ENCODE assay signal across 12 cellular contexts in the genomic region with DNA sequence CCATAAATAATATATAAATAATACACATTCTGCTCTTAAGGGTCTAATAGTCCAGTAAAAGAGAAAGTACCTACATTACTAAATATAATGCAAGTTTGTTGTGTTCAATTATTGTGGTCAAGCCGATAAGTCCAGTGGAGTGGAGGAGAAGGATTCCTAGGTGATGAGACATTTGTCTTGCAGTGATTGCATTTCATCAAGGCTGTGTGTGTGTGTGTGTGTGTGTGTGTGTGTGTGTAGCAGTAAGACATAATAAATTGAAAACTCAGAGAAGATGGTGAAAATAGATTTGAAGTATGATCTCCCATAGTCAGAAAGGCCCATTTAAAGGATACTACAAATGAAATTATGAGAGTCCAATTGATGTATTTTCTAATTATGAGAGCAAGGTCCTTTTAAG.
DNase-seq lines count a peak whose midpoint lies in the region; ATAC-seq and TF ChIP-seq lines count a peak whose summit lies in the region.
"Had no signal": no experiment of that assay in that cellular context is flagged by ENCODE, and none has a peak within 500 bp of the region (broad histone marks: within the 10 kb centered on the region; RNA-seq: fewer than 3 reads in every experiment).

No MANE protein-coding gene starts in this region.

- no peak for TF ChIP-seq CTCF in endothelial cell (IDR thresholded peaks at IDR 0.05; ENCODE audit: unreplicated experiment)
- no peak for TF ChIP-seq CTCF in neural progenitor cell (IDR thresholded peaks at IDR 0.05)

- no peaks in the 10 kb centered on the region for H3F3A ChIP-seq in neural progenitor cell (ENCODE audit: low read depth)

- H4K20me1 ChIP-seq in neural progenitor cell (ENCODE audit: low read depth) = no peaks in the 10 kb centered on the region

- no peak for ATAC-seq in stimulated activated effector memory CD8-positive, alpha-beta T cell treated with anti-CD3 and anti-CD28 coated beads, Interleukin-12 subunit alpha, Interleukin-12 subunit beta, amount 100 ng/mL, for 72 hours
- ATAC-seq: left ventricle myocardium superior; stimulated activated naive CD8-positive, alpha-beta T cell treated with anti-CD3 and anti-CD28 coated beads, Interleukin-15, amount 100 ng/mL, for 72 hours had no signal

- H3K36me3 Mint-ChIP-seq in endothelial cell (ENCODE audit: low read depth, unreplicated experiment) = no peaks in the 10 kb centered on the region
- no peaks in the 10 kb centered on the region for H3K36me3 Mint-ChIP-seq in neural progenitor cell
- H3K36me3 Mint-ChIP-seq in activated naive CD4-positive, alpha-beta T cell treated with anti-CD3 and anti-CD28 coated beads for 36 hours (ENCODE audit: low read depth) = no peaks in the 10 kb centered on the region
- no peaks in the 10 kb centered on the region for H3K36me3 Mint-ChIP-seq in stimulated activated effector memory CD8-positive, alpha-beta T cell treated with anti-CD3 and anti-CD28 coated beads, Interleukin-12 subunit alpha, Interleukin-12 subunit beta, amount 100 ng/mL, for 72 hours
- H3K36me3 Mint-ChIP-seq: CD8-positive, alpha-beta memory T cell had no signal

- peak overlapping the region; percentile 74 for H3K27ac Mint-ChIP-seq in endothelial cell (ENCODE audit: unreplicated experiment)
- H3K27ac Mint-ChIP-seq in neural progenitor cell = peak overlapping the region; percentile 42
- no peak overlapping the region for H3K27ac Mint-ChIP-seq in activated naive CD4-positive, alpha-beta T cell treated with anti-CD3 and anti-CD28 coated beads for 36 hours
- H3K27ac Mint-ChIP-seq in stimulated activated effector memory CD8-positive, alpha-beta T cell treated with anti-CD3 and anti-CD28 coated beads, Interleukin-12 subunit alpha, Interleukin-12 subunit beta, amount 100 ng/mL, for 72 hours = no peak overlapping the region
- H3K27ac Mint-ChIP-seq: CD8-positive, alpha-beta memory T cell; stimulated activated naive CD8-positive, alpha-beta T cell treated with anti-CD3 and anti-CD28 coated beads, Interleukin-15, amount 100 ng/mL, for 72 hours had no signal

- no peak overlapping the region for H3K4me2 ChIP-seq in neural progenitor cell

- DNase-seq in AG20443 (ENCODE audit: low spot score) = peak; percentile 70
- DNase-seq in NCI-H69 (lab: John Stamatoyannopoulos, UW) = peak; percentile 77
- DNase-seq in endothelial cell (ENCODE audit: low spot score) = no peak
- DNase-seq in neural progenitor cell (ENCODE audit: low spot score) = no peak
- no peak for DNase-seq in activated naive CD4-positive, alpha-beta T cell treated with anti-CD3 and anti-CD28 coated beads for 36 hours
- DNase-seq in stimulated activated effector memory CD8-positive, alpha-beta T cell treated with anti-CD3 and anti-CD28 coated beads, Interleukin-12 subunit alpha, Interleukin-12 subunit beta, amount 100 ng/mL, for 72 hours (ENCODE audit: low spot score in 2 of 2) = no peak
- DNase-seq in UCSD-AML1 (lab: John Stamatoyannopoulos, UW; ENCODE audit: unreplicated experiment) = no peak
- DNase-seq in stimulated activated CD4-positive, alpha-beta T cell treated with anti-CD3 and anti-CD28 coated beads, Interleukin-2, amount 100 ng/mL, for 48 hours = no peak
- DNase-seq: CD8-positive, alpha-beta memory T cell; left ventricle myocardium superior; spleen; stimulated activated naive CD8-positive, alpha-beta T cell treated with anti-CD3 and anti-CD28 coated beads, Interleukin-15, amount 100 ng/mL, for 72 hours had no signal

- CTCF ChIA-PET in activated naive CD4-positive, alpha-beta T cell treated with anti-CD3 and anti-CD28 coated beads for 36 hours (lab: Charles Lee) = no interaction called here

- no peak overlapping the region for H3K9ac ChIP-seq in neural progenitor cell

- H3K27me3 Mint-ChIP-seq in endothelial cell (ENCODE audit: unreplicated experiment) = no peaks in the 10 kb centered on the region
- no peaks in the 10 kb centered on the region for H3K27me3 Mint-ChIP-seq in neural progenitor cell (ENCODE audit: insufficient read depth, low read depth)
- no peaks in the 10 kb centered on the region for H3K27me3 Mint-ChIP-seq in activated naive CD4-positive, alpha-beta T cell treated with anti-CD3 and anti-CD28 coated beads for 36 hours (ENCODE audit: low read depth)
- H3K27me3 Mint-ChIP-seq: CD8-positive, alpha-beta memory T cell; stimulated activated naive CD8-positive, alpha-beta T cell treated with anti-CD3 and anti-CD28 coated beads, Interleukin-15, amount 100 ng/mL, for 72 hours had no signal

- no peaks in the 10 kb centered on the region for H3K27me3 ChIP-seq in neural progenitor cell
- H3K27me3 ChIP-seq: spleen had no signal

- no peak overlapping the region for H3K27ac ChIP-seq in neural progenitor cell
- H3K27ac ChIP-seq: spleen had no signal

- H3K9me3 ChIP-seq in neural progenitor cell (ENCODE audit: low read depth) = no peaks in the 10 kb centered on the region
- H3K9me3 ChIP-seq: spleen had no signal

- H3K9me3 Mint-ChIP-seq in endothelial cell (ENCODE audit: unreplicated experiment) = no peaks in the 10 kb centered on the region
- H3K9me3 Mint-ChIP-seq in neural progenitor cell = no peaks in the 10 kb centered on the region
- H3K9me3 Mint-ChIP-seq in activated naive CD4-positive, alpha-beta T cell treated with anti-CD3 and anti-CD28 coated beads for 36 hours = no peaks in the 10 kb centered on the region
- peaks cover 23% of the 10 kb centered on the region for H3K9me3 Mint-ChIP-seq in stimulated activated effector memory CD8-positive, alpha-beta T cell treated with anti-CD3 and anti-CD28 coated beads, Interleukin-12 subunit alpha, Interleukin-12 subunit beta, amount 100 ng/mL, for 72 hours
- H3K9me3 Mint-ChIP-seq: stimulated activated naive CD8-positive, alpha-beta T cell treated with anti-CD3 and anti-CD28 coated beads, Interleukin-15, amount 100 ng/mL, for 72 hours had no signal

- H3K79me2 ChIP-seq in neural progenitor cell (ENCODE audit: low read depth) = no peaks in the 10 kb centered on the region

- no peak overlapping the region for H3K4me3 ChIP-seq in neural progenitor cell
- H3K4me3 ChIP-seq: spleen had no signal

- no peaks in the 10 kb centered on the region for H3K4me1 ChIP-seq in neural progenitor cell
- H3K4me1 ChIP-seq: spleen had no signal

- intact Hi-C loops in activated naive CD4-positive, alpha-beta T cell treated with anti-CD3 and anti-CD28 coated beads for 36 hours (cut with micrococcal nuclease) = no loop called here

- H3K4me1 Mint-ChIP-seq in endothelial cell (ENCODE audit: unreplicated experiment) = peaks cover 9% of the 10 kb centered on the region
- H3K4me1 Mint-ChIP-seq in neural progenitor cell = peaks cover 24% of the 10 kb centered on the region
- no peaks in the 10 kb centered on the region for H3K4me1 Mint-ChIP-seq in activated naive CD4-positive, alpha-beta T cell treated with anti-CD3 and anti-CD28 coated beads for 36 hours (ENCODE audit: low read depth)
- H3K4me1 Mint-ChIP-seq in stimulated activated effector memory CD8-positive, alpha-beta T cell treated with anti-CD3 and anti-CD28 coated beads, Interleukin-12 subunit alpha, Interleukin-12 subunit beta, amount 100 ng/mL, for 72 hours = no peaks in the 10 kb centered on the region
- H3K4me1 Mint-ChIP-seq: CD8-positive, alpha-beta memory T cell; stimulated activated naive CD8-positive, alpha-beta T cell treated with anti-CD3 and anti-CD28 coated beads, Interleukin-15, amount 100 ng/mL, for 72 hours had no signal

- no peak overlapping the region for H3K4me3 Mint-ChIP-seq in endothelial cell (ENCODE audit: unreplicated experiment)
- no peak overlapping the region for H3K4me3 Mint-ChIP-seq in neural progenitor cell
- H3K4me3 Mint-ChIP-seq in activated naive CD4-positive, alpha-beta T cell treated with anti-CD3 and anti-CD28 coated beads for 36 hours = no peak overlapping the region
- H3K4me3 Mint-ChIP-seq in stimulated activated effector memory CD8-positive, alpha-beta T cell treated with anti-CD3 and anti-CD28 coated beads, Interleukin-12 subunit alpha, Interleukin-12 subunit beta, amount 100 ng/mL, for 72 hours = no peak overlapping the region
- H3K4me3 Mint-ChIP-seq: stimulated activated naive CD8-positive, alpha-beta T cell treated with anti-CD3 and anti-CD28 coated beads, Interleukin-15, amount 100 ng/mL, for 72 hours had no signal

- no peak overlapping the region for H2AFZ ChIP-seq in neural progenitor cell (replicated peaks)

- H3K36me3 ChIP-seq in neural progenitor cell = no peaks in the 10 kb centered on the region
- H3K36me3 ChIP-seq: spleen had no signal

Comparison
In these comparisons a context has a peak if more than half of its experiments do, and no peak if none do; other contexts are left out.
1. DNase-seq: peak in AG20443 (single experiment) and NCI-H69 (single experiment); none in endothelial cell (single experiment), neural progenitor cell (single experiment), activated naive CD4-positive, alpha-beta T cell treated with anti-CD3 and anti-CD28 coated beads for 36 hours (single experiment), stimulated activated effector memory CD8-positive, alpha-beta T cell treated with anti-CD3 and anti-CD28 coated beads, Interleukin-12 subunit alpha, Interleukin-12 subunit beta, amount 100 ng/mL, for 72 hours (0 of 2), UCSD-AML1 (single experiment) and stimulated activated CD4-positive, alpha-beta T cell treated with anti-CD3 and anti-CD28 coated beads, Interleukin-2, amount 100 ng/mL, for 48 hours (0 of 2).
2. H3K27ac Mint-ChIP-seq: peak in endothelial cell (single experiment) and neural progenitor cell (single experiment); none in activated naive CD4-positive, alpha-beta T cell treated with anti-CD3 and anti-CD28 coated beads for 36 hours (single experiment) and stimulated activated effector memory CD8-positive, alpha-beta T cell treated with anti-CD3 and anti-CD28 coated beads, Interleukin-12 subunit alpha, Interleukin-12 subunit beta, amount 100 ng/mL, for 72 hours (single experiment).